ENCODE assay signal across 8 cellular contexts in genomic region chr6:98946877-98947410, GRCh38. TPM values are rescaled to one million over a fixed set of nuclear protein-coding genes. Genes with fewer than 3 reads are reported as not detected.
DNase-seq lines count a peak whose midpoint lies in the region; ATAC-seq and TF ChIP-seq lines count a peak whose summit lies in the region.

No MANE protein-coding gene starts in this region.

- intact Hi-C loops in activated CD4-positive, alpha-beta T cell treated with anti-CD3 and anti-CD28 coated beads for 36 hours (cut with DNase I, micrococcal nuclease): loop anchor here (1.0 to 10.0 kb wide), 5 partner anchors 115 to 1665 kb away; partner anchors contain the start of genes COQ3 (in 1 of the 2), MMS22L (in 1 of the 2), PNISR (in 1 of the 2) and POU3F2 (in 1 of the 2)

- H3K4me3 ChIP-seq in duodenal mucosa (ENCODE audit: low read depth in 1 of 2, low read length in 2 of 2) (peak overlapping the region; percentile 87 to 94), mononuclear cell (ENCODE audit: low read length) (peak overlapping the region; percentile 61)

- H3K9me3 Mint-ChIP-seq in activated CD4-positive, alpha-beta T cell treated with anti-CD3 and anti-CD28 coated beads for 36 hours (ENCODE audit: low read depth): peaks cover 4% of the 10 kb centered on the region

- H3K27ac ChIP-seq in duodenal mucosa (ENCODE audit: low read depth, low read length): peak overlapping the region; percentile 62

- no peaks in the 10 kb centered on the region for H3K27me3 ChIP-seq in duodenal mucosa (ENCODE audit: control insufficient read depth in 1 of 2, insufficient read depth in 2 of 2, low read length in 2 of 2)
- peaks cover 3% of the 10 kb centered on the region for H3K27me3 ChIP-seq in mononuclear cell (ENCODE audit: insufficient read depth, low read length)

- H3K4me1 Mint-ChIP-seq in activated CD4-positive, alpha-beta T cell treated with anti-CD3 and anti-CD28 coated beads for 36 hours: peaks cover 35% of the 10 kb centered on the region

- H3K4me1 ChIP-seq in duodenal mucosa (ENCODE audit: control insufficient read depth in 1 of 2, insufficient read depth in 2 of 2, low read length in 2 of 2): peaks cover 16 to 19% of the 10 kb centered on the region in 2 donors
- H3K4me1 ChIP-seq in mononuclear cell (ENCODE audit: insufficient read depth, low read length): peaks cover 13% of the 10 kb centered on the region

- H3K4me3 Mint-ChIP-seq in activated CD4-positive, alpha-beta T cell treated with anti-CD3 and anti-CD28 coated beads for 36 hours: peak overlapping the region; percentile 93

- DNase-seq in NCI-H1092 treated with DMSO at 0.1 percent for 48 hours (lab: John Stamatoyannopoulos, UW): peak; percentile 70
- peak; percentile 59 for DNase-seq in activated CD4-positive, alpha-beta T cell treated with anti-CD3 and anti-CD28 coated beads for 36 hours
- peak; percentile 56 for DNase-seq in stimulated activated naive CD8-positive, alpha-beta T cell treated with anti-CD3 and anti-CD28 coated beads, Interleukin-15, Interleukin-2, amounts not matched to agents 100 U/mL and 50 U/mL, for 24 hours

- ATAC-seq in GM18505 (IDR thresholded peaks at IDR 0.05; ENCODE audit: unreplicated experiment) (peak; percentile 24), HG02623 (IDR thresholded peaks at IDR 0.05; ENCODE audit: unreplicated experiment) (peak; percentile 22), esophagus mucosa (no peak)
- ATAC-seq in activated CD4-positive, alpha-beta T cell treated with anti-CD3 and anti-CD28 coated beads for 36 hours: peak; percentile 5
- ATAC-seq in stimulated activated naive CD8-positive, alpha-beta T cell treated with anti-CD3 and anti-CD28 coated beads, Interleukin-15, Interleukin-2, amounts not matched to agents 100 U/mL and 50 U/mL, for 24 hours: peak; percentile 8

- POLR2A ChIA-PET in activated CD4-positive, alpha-beta T cell treated with anti-CD3 and anti-CD28 coated beads for 36 hours (lab: Charles Lee): no interaction called here

- peak overlapping the region; percentile 97 for H3K27ac Mint-ChIP-seq in activated CD4-positive, alpha-beta T cell treated with anti-CD3 and anti-CD28 coated beads for 36 hours

- CTCF ChIA-PET in activated CD4-positive, alpha-beta T cell treated with anti-CD3 and anti-CD28 coated beads for 36 hours (lab: Charles Lee): no interaction called here

- TF ChIP-seq POLR2A in GM18505 (IDR thresholded peaks at IDR 0.05; ENCODE audit: borderline replicate concordance, extremely low read depth, insufficient read depth, insufficient read length): no peak

- H3K36me3 ChIP-seq in duodenal mucosa (ENCODE audit: control insufficient read depth in 1 of 2, insufficient read depth in 2 of 2, low read length in 2 of 2): no peaks in the 10 kb centered on the region

- peaks cover 19% of the 10 kb centered on the region for H3K36me3 Mint-ChIP-seq in activated CD4-positive, alpha-beta T cell treated with anti-CD3 and anti-CD28 coated beads for 36 hours (ENCODE audit: low read depth)

- H3K9ac ChIP-seq in duodenal mucosa (ENCODE audit: low read depth in 1 of 2, low read length in 2 of 2): peak overlapping the region; percentile 85 to 91

- H3K9me3 ChIP-seq in duodenal mucosa (ENCODE audit: control insufficient read depth in 1 of 2, low read length in 2 of 2): no peaks in the 10 kb centered on the region
- H3K9me3 ChIP-seq in mononuclear cell (ENCODE audit: low read depth, low read length): no peaks in the 10 kb centered on the region

- no peaks in the 10 kb centered on the region for H3K27me3 Mint-ChIP-seq in activated CD4-positive, alpha-beta T cell treated with anti-CD3 and anti-CD28 coated beads for 36 hours

RNA-seq across cellular contexts. Expression of gene FBXL4, which starts 0.8 kb away (rescaled TPM):
- total RNA-seq in activated CD4-positive, alpha-beta T cell treated with anti-CD3 and anti-CD28 coated beads for 36 hours: 10 to 100 TPM; 16.2 to 16.5 TPM
- 10.8 TPM for total RNA-seq in mononuclear cell
- 6.9 TPM for total RNA-seq in esophagus mucosa
